Comparison of ENCODE assay signal across 20 cellular contexts in the genomic region with DNA sequence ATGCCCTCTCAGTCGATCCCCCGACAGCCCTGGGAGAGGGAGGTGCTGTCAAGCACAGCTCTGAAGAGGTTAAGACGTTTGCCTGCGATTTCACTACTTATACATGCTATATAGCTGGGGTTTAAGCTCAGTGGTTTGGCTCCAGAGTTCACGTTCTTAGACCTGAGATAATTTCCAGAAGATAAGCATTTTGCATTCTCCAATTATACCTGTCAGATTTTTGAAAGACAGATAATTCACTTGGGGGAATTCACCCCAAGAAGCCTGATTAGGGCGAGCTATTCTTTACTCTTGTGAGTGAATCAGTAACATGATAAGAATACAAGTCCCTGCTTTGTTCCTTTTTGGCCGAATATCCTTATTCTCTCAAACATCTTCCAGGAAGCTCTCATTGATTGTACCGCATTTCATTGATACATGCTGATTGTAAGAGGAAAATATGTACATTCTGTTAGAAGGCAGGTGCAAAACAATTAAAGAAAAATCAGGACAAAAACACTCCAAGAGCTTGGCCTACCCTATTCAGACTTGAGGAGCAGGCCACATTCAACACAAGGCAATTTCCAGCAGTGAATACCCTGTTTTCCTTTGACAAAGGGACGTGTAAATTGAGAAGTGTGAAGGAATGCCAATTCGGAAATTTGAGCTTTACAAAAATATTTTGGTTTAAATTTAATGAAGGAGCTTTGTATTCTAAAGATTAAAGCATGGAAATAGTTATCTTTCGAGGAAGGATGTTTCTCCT.
"Had no signal": no experiment of that assay in that cellular context is flagged by ENCODE, and none has a peak within 500 bp of the region (broad histone marks: within the 10 kb centered on the region; RNA-seq: fewer than 3 reads in every experiment).

No MANE protein-coding gene starts in this region.

- DNase-seq: dorsolateral prefrontal cortex; effector memory CD4-positive, alpha-beta T cell; esophagus squamous epithelium; foreskin fibroblast; kidney; left cardiac atrium; left ventricle myocardium superior; mesenchymal stem cell; naive B cell; nucleus accumbens; ovary; right cardiac atrium; small intestine; stimulated activated CD4-positive, alpha-beta T cell treated with anti-CD3 and anti-CD28 coated beads, Interleukin-12 subunit alpha, Interleukin-12 subunit beta, amount 100 ng/mL, for 4 hours; stimulated activated naive CD4-positive, alpha-beta T cell treated with Interleukin-2 at 50 U/mL for 16 hours had no signal

- H3K27ac Mint-ChIP-seq: naive B cell, nephron, type B pancreatic cell had no signal

- H3K9me3 ChIP-seq: esophagus squamous epithelium, ovary had no signal

- H3K4me1 ChIP-seq: esophagus squamous epithelium had no signal

- H3K4me1 Mint-ChIP-seq: naive B cell had no signal

- ATAC-seq: left cardiac atrium, left ventricle myocardium superior, right cardiac atrium had no signal

- H3K4me3 Mint-ChIP-seq: naive B cell, nephron, type B pancreatic cell had no signal

- H3K36me3 Mint-ChIP-seq: naive B cell had no signal

- H3K27me3 ChIP-seq: dorsolateral prefrontal cortex, esophagus squamous epithelium, ovary had no signal

- H3K27me3 Mint-ChIP-seq: naive B cell, type B pancreatic cell had no signal

- H3K4me3 ChIP-seq: coronary artery, dorsolateral prefrontal cortex, esophagus squamous epithelium, lung, ovary had no signal

- H3K27ac ChIP-seq: coronary artery, dorsolateral prefrontal cortex, epithelial cell of prostate, esophagus squamous epithelium, ovary had no signal

- H3K36me3 ChIP-seq: esophagus squamous epithelium, ovary had no signal
